ENCODE assay signal across 34 cellular contexts in the genomic region with DNA sequence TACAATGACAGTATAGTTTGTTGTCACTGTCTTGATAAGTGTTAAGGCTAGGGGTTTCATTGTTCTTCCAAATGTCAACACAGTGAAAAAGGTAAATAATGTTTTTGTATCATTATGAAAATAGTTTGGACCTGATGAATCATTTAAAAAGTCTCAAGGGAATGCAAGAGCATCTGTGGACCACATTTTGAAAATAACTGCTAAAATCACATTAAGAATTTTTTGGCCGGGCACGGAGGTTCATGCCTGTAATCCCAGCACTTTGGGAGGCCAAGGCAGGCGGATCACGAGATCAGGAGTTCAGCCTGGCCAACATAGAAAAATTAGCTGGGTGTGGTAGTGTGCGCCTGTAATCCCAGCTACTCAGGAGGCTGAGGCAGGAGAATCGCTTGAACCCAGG. TPM values are rescaled to one million over a fixed set of nuclear protein-coding genes. Genes with fewer than 3 reads are reported as not detected.
"Had no signal": no experiment of that assay in that cellular context is flagged by ENCODE, and none has a peak within 500 bp of the region (broad histone marks: within the 10 kb centered on the region; RNA-seq: fewer than 3 reads in every experiment).

No MANE protein-coding gene starts in this region.

- H3K9me3 ChIP-seq: esophagus muscularis mucosa, gastroesophageal sphincter, heart left ventricle, left lung, right lobe of liver, stomach, thyroid gland, vagina had no signal

- H3K4me3 Mint-ChIP-seq: dendritic cell treated with granulocyte-macrophage colony-stimulating factor and Interleukin-4, amounts not matched to agents 40 ng/mL and 50 ng/mL, for 4 days; naive thymus-derived CD4-positive, alpha-beta T cell; nephron; neural progenitor cell; stimulated activated effector memory CD8-positive, alpha-beta T cell treated with anti-CD3 and anti-CD28 coated beads, Interleukin-12 subunit alpha, Interleukin-12 subunit beta, amount 100 ng/mL, for 72 hours had no signal

- H3K9ac ChIP-seq: neural progenitor cell, parathyroid adenoma had no signal

- H3K27me3 Mint-ChIP-seq: dendritic cell treated with granulocyte-macrophage colony-stimulating factor and Interleukin-4, amounts not matched to agents 40 ng/mL and 50 ng/mL, for 4 days; progenitor cell of endocrine pancreas had no signal

- H3K79me2 ChIP-seq: hepatocyte, parathyroid adenoma had no signal

- H3K9me3 Mint-ChIP-seq: dendritic cell treated with granulocyte-macrophage colony-stimulating factor and Interleukin-4, amounts not matched to agents 40 ng/mL and 50 ng/mL, for 4 days; naive thymus-derived CD4-positive, alpha-beta T cell; nephron; neural progenitor cell; stimulated activated effector memory CD8-positive, alpha-beta T cell treated with anti-CD3 and anti-CD28 coated beads, Interleukin-12 subunit alpha, Interleukin-12 subunit beta, amount 100 ng/mL, for 72 hours had no signal

- H3K4me1 ChIP-seq: esophagus muscularis mucosa, foreskin keratinocyte, gastroesophageal sphincter, heart left ventricle, left lung, neural progenitor cell, parathyroid adenoma, right lobe of liver, stomach, thyroid gland, vagina had no signal

- H3K4me3 ChIP-seq: esophagus muscularis mucosa, gastroesophageal sphincter, heart left ventricle, hepatocyte, left lung, neural progenitor cell, right lobe of liver, smooth muscle cell, stomach, thyroid gland, vagina had no signal

- H3K27ac Mint-ChIP-seq: dendritic cell treated with granulocyte-macrophage colony-stimulating factor and Interleukin-4, amounts not matched to agents 40 ng/mL and 50 ng/mL, for 4 days; naive thymus-derived CD4-positive, alpha-beta T cell; nephron; neural progenitor cell; progenitor cell of endocrine pancreas; stimulated activated effector memory CD8-positive, alpha-beta T cell treated with anti-CD3 and anti-CD28 coated beads, Interleukin-12 subunit alpha, Interleukin-12 subunit beta, amount 100 ng/mL, for 72 hours had no signal

- DNase-seq: effector memory CD4-positive, alpha-beta T cell; foreskin keratinocyte; heart left ventricle; kidney; left cardiac atrium; left lung; mesendoderm; midbrain; naive thymus-derived CD4-positive, alpha-beta T cell; right lobe of liver; stimulated activated CD4-positive, alpha-beta T cell treated with anti-CD3 and anti-CD28 coated beads, Interleukin-12 subunit alpha, Interleukin-12 subunit beta, amount 100 ng/mL, for 4 hours; stimulated activated CD4-positive, alpha-beta T cell treated with anti-CD3 and anti-CD28 coated beads, Interleukin-2, amount 100 ng/mL, for 24 hours; stimulated activated CD4-positive, alpha-beta T cell treated with anti-CD3 and anti-CD28 coated beads, Interleukin-4, amount 100 ng/mL, for 24 hours; stimulated activated naive CD4-positive, alpha-beta T cell treated with Interleukin-2 at 50 U/mL for 16 hours; stomach; thyroid gland; trophoblast cell had no signal

- H3K27ac ChIP-seq: esophagus muscularis mucosa, foreskin keratinocyte, gastroesophageal sphincter, heart left ventricle, hepatocyte, left lung, neural progenitor cell, parathyroid adenoma, right lobe of liver, stomach, thyroid gland, vagina had no signal

- H3K27me3 ChIP-seq: esophagus muscularis mucosa, foreskin keratinocyte, gastroesophageal sphincter, heart left ventricle, hepatocyte, left lung, neural progenitor cell, right lobe of liver, stomach, thyroid gland, vagina had no signal

- H3K36me3 ChIP-seq: esophagus muscularis mucosa, gastroesophageal sphincter, heart left ventricle, left lung, neural progenitor cell, right lobe of liver, stomach, thyroid gland, vagina had no signal

- ATAC-seq: foreskin keratinocyte; gastroesophageal sphincter; heart left ventricle; left cardiac atrium; naive thymus-derived CD4-positive, alpha-beta T cell; right lobe of liver; stimulated activated effector memory CD8-positive, alpha-beta T cell treated with anti-CD3 and anti-CD28 coated beads, Interleukin-12 subunit alpha, Interleukin-12 subunit beta, amount 100 ng/mL, for 72 hours had no signal

- H3K4me2 ChIP-seq: hepatocyte, neural progenitor cell, smooth muscle cell had no signal

- H3K36me3 Mint-ChIP-seq: naive thymus-derived CD4-positive, alpha-beta T cell; neural progenitor cell; stimulated activated effector memory CD8-positive, alpha-beta T cell treated with anti-CD3 and anti-CD28 coated beads, Interleukin-12 subunit alpha, Interleukin-12 subunit beta, amount 100 ng/mL, for 72 hours had no signal

- H3K4me1 Mint-ChIP-seq: nephron, neural progenitor cell had no signal

- H2AFZ ChIP-seq: hepatocyte, parathyroid adenoma had no signal

RNA-seq across cellular contexts. Expression of gene SCN1A, which starts 10.3 kb away (rescaled TPM):
- total RNA-seq: endothelial cell of umbilical vein; epithelial cell of proximal tubule; foreskin keratinocyte; kidney; lung microvascular endothelial cell; mucosa of gallbladder; naive thymus-derived CD4-positive, alpha-beta T cell; right lobe of liver; smooth muscle cell; subcutaneous adipose tissue; thyroid gland; ureter; vagina had no signal
- polyA plus RNA-seq: endothelial cell of umbilical vein; foreskin keratinocyte; hepatocyte; naive thymus-derived CD4-positive, alpha-beta T cell; smooth muscle cell; stomach had no signal
